1 cellular context compared by ENCODE assay signal in the genomic region with DNA sequence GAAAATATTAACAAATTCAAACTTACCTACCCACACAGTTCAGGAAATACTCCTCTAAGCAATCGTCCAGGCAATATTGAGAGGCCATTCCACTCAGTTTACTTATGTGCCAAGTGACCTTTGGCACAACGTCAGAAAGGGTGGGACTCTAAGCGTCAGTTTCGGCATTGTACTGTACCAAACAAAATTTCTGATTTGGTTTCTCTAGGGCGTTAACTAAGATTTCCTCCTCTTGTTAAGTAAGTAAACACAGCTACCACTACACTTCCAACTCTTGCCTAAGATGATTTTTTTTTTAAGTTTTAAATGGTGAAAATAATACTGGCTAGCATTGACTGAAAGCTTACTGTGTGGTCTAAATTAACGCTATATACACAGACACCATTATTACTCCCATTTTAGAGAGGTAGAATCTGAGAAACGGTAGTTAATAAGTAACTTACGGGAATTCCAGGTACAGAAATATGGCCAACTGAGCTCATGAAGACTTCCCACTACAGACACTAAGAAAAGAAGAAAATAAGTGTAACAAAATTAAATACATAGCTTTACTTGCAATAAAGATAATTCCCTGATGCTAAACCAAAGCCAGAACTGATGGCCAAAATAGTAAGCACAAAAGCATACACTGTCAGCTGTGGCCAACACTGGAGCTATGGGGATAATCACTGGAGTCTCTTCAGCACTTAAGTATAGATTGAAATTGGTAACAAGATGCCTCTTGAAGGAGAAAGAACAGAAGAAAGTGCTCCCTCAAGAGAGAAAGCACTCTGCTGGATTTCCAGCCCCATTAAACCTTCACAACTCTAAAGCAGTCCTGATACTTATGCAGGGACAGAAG.
TF ChIP-seq lines count a peak whose summit lies in the region.

No MANE protein-coding gene starts in this region.

TF ChIP-seq in HepG2, 621 proteins besides CTCF, POLR2A, EP300 and RAD21 (continued from another document and continues in another):
- TF ChIP-seq, protein P1, sequence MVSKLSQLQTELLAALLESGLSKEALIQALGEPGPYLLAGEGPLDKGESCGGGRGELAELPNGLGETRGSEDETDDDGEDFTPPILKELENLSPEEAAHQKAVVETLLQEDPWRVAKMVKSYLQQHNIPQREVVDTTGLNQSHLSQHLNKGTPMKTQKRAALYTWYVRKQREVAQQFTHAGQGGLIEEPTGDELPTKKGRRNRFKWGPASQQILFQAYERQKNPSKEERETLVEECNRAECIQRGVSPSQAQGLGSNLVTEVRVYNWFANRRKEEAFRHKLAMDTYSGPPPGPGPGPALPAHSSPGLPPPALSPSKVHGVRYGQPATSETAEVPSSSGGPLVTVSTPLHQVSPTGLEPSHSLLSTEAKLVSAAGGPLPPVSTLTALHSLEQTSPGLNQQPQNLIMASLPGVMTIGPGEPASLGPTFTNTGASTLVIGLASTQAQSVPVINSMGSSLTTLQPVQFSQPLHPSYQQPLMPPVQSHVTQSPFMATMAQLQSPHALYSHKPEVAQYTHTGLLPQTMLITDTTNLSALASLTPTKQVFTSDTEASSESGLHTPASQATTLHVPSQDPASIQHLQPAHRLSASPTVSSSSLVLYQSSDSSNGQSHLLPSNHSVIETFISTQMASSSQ (IDR thresholded peaks at IDR 0.05; ENCODE audit: low read depth): peak; percentile 89
- TF ChIP-seq, protein P1 (CRISPR knock-in tag; IDR thresholded peaks at IDR 0.05; ENCODE audit: borderline replicate concordance): peak; percentile 90; the same call in 1 of the 2 replicates
- TF ChIP-seq, protein P2, sequence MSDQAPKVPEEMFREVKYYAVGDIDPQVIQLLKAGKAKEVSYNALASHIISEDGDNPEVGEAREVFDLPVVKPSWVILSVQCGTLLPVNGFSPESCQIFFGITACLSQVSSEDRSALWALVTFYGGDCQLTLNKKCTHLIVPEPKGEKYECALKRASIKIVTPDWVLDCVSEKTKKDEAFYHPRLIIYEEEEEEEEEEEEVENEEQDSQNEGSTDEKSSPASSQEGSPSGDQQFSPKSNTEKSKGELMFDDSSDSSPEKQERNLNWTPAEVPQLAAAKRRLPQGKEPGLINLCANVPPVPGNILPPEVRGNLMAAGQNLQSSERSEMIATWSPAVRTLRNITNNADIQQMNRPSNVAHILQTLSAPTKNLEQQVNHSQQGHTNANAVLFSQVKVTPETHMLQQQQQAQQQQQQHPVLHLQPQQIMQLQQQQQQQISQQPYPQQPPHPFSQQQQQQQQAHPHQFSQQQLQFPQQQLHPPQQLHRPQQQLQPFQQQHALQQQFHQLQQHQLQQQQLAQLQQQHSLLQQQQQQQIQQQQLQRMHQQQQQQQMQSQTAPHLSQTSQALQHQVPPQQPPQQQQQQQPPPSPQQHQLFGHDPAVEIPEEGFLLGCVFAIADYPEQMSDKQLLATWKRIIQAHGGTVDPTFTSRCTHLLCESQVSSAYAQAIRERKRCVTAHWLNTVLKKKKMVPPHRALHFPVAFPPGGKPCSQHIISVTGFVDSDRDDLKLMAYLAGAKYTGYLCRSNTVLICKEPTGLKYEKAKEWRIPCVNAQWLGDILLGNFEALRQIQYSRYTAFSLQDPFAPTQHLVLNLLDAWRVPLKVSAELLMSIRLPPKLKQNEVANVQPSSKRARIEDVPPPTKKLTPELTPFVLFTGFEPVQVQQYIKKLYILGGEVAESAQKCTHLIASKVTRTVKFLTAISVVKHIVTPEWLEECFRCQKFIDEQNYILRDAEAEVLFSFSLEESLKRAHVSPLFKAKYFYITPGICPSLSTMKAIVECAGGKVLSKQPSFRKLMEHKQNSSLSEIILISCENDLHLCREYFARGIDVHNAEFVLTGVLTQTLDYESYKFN (CRISPR knock-in tag; conservative IDR thresholded peaks at IDR 0.05): peak; percentile 92
- TF ChIP-seq ZNF577 (CRISPR knock-in tag; IDR thresholded peaks at IDR 0.05; ENCODE audit: borderline replicate concordance, low read depth): no peak
- 0 out of 2 replicates have a peak, but pooled peaks have one; percentile 15 for TF ChIP-seq CREB1 (IDR thresholded peaks at IDR 0.05)
- TF ChIP-seq CREB1 (CRISPR knock-in tag; IDR thresholded peaks at IDR 0.05): 0 out of 2 replicates have a peak, but pooled peaks have one; percentile 77
- peak; percentile 49 for TF ChIP-seq HDAC1 (CRISPR knock-in tag; IDR thresholded peaks at IDR 0.05)
- TF ChIP-seq HNF4G (IDR thresholded peaks at IDR 0.05; ENCODE audit: borderline replicate concordance, low read depth, low read length): peak; percentile 88
- TF ChIP-seq HNF4G (CRISPR knock-in tag; IDR thresholded peaks at IDR 0.05; ENCODE audit: borderline replicate concordance, low read depth): no peak
- TF ChIP-seq SOX5 (CRISPR knock-in tag; IDR thresholded peaks at IDR 0.05; ENCODE audit: borderline replicate concordance): peak; percentile 39; the same call in 1 of the 2 replicates
- peak; percentile 76 for TF ChIP-seq NR2F6 (IDR thresholded peaks at IDR 0.05)
- TF ChIP-seq NR2F6 (CRISPR knock-in tag; IDR thresholded peaks at IDR 0.05): peak; percentile 77
- no peak for TF ChIP-seq AKAP8 (CRISPR knock-in tag; IDR thresholded peaks at IDR 0.05)
- peak; percentile 37; the same call in 1 of the 2 replicates for TF ChIP-seq MIER3 (CRISPR knock-in tag; IDR thresholded peaks at IDR 0.05; ENCODE audit: borderline replicate concordance)
- no peak for TF ChIP-seq AGO2 (optimal IDR thresholded peaks at IDR 0.05; ENCODE audit: low read depth, low read length)
- no peak for TF ChIP-seq NFIB (CRISPR knock-in tag; IDR thresholded peaks at IDR 0.05; ENCODE audit: borderline replicate concordance)
- TF ChIP-seq NR2F1 (CRISPR knock-in tag; IDR thresholded peaks at IDR 0.05): peak in 1 of 2 experiments; percentile 39; a peak in 1 of 4 replicates
- TF ChIP-seq, protein P3, sequence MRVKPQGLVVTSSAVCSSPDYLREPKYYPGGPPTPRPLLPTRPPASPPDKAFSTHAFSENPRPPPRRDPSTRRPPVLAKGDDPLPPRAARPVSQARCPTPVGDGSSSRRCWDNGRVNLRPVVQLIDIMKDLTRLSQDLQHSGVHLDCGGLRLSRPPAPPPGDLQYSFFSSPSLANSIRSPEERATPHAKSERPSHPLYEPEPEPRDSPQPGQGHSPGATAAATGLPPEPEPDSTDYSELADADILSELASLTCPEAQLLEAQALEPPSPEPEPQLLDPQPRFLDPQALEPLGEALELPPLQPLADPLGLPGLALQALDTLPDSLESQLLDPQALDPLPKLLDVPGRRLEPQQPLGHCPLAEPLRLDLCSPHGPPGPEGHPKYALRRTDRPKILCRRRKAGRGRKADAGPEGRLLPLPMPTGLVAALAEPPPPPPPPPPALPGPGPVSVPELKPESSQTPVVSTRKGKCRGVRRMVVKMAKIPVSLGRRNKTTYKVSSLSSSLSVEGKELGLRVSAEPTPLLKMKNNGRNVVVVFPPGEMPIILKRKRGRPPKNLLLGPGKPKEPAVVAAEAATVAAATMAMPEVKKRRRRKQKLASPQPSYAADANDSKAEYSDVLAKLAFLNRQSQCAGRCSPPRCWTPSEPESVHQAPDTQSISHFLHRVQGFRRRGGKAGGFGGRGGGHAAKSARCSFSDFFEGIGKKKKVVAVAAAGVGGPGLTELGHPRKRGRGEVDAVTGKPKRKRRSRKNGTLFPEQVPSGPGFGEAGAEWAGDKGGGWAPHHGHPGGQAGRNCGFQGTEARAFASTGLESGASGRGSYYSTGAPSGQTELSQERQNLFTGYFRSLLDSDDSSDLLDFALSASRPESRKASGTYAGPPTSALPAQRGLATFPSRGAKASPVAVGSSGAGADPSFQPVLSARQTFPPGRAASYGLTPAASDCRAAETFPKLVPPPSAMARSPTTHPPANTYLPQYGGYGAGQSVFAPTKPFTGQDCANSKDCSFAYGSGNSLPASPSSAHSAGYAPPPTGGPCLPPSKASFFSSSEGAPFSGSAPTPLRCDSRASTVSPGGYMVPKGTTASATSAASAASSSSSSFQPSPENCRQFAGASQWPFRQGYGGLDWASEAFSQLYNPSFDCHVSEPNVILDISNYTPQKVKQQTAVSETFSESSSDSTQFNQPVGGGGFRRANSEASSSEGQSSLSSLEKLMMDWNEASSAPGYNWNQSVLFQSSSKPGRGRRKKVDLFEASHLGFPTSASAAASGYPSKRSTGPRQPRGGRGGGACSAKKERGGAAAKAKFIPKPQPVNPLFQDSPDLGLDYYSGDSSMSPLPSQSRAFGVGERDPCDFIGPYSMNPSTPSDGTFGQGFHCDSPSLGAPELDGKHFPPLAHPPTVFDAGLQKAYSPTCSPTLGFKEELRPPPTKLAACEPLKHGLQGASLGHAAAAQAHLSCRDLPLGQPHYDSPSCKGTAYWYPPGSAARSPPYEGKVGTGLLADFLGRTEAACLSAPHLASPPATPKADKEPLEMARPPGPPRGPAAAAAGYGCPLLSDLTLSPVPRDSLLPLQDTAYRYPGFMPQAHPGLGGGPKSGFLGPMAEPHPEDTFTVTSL (CRISPR knock-in tag; IDR thresholded peaks at IDR 0.05; ENCODE audit: borderline replicate concordance): peak; percentile 74; the same call in 1 of the 2 replicates
- TF ChIP-seq ZNF333 (CRISPR knock-in tag; IDR thresholded peaks at IDR 0.05; ENCODE audit: borderline replicate concordance): no peak
- TF ChIP-seq YEATS4 (CRISPR knock-in tag; IDR thresholded peaks at IDR 0.05; ENCODE audit: borderline replicate concordance): peak; percentile 53; the same call in 1 of the 2 replicates
- TF ChIP-seq RXRA (CRISPR knock-in tag; IDR thresholded peaks at IDR 0.05): peak; percentile 30; the same call in 1 of the 2 replicates
- TF ChIP-seq, protein P4, sequence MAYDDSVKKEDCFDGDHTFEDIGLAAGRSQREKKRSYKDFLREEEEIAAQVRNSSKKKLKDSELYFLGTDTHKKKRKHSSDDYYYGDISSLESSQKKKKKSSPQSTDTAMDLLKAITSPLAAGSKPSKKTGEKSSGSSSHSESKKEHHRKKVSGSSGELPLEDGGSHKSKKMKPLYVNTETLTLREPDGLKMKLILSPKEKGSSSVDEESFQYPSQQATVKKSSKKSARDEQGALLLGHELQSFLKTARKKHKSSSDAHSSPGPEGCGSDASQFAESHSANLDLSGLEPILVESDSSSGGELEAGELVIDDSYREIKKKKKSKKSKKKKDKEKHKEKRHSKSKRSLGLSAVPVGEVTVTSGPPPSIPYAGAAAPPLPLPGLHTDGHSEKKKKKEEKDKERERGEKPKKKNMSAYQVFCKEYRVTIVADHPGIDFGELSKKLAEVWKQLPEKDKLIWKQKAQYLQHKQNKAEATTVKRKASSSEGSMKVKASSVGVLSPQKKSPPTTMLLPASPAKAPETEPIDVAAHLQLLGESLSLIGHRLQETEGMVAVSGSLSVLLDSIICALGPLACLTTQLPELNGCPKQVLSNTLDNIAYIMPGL (CRISPR knock-in tag; IDR thresholded peaks at IDR 0.05; ENCODE audit: borderline replicate concordance in 1 of 2, low read depth in 1 of 2): peak in 1 of 2 experiments; percentile 42; a peak in 1 of 4 replicates
- TF ChIP-seq, protein P5, sequence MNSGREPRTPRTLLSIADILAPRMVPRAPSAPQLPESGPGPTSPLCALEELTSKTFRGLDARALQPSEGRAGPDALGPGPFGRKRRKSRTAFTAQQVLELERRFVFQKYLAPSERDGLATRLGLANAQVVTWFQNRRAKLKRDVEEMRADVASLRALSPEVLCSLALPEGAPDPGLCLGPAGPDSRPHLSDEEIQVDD (CRISPR knock-in tag; IDR thresholded peaks at IDR 0.05; ENCODE audit: borderline replicate concordance): no peak
- peak; percentile 10; the same call in 1 of the 2 replicates for TF ChIP-seq SALL1 (CRISPR knock-in tag; IDR thresholded peaks at IDR 0.05)
- peak; percentile 48; the same call in 1 of the 2 replicates for TF ChIP-seq MXD4 (CRISPR knock-in tag; IDR thresholded peaks at IDR 0.05)
- 0 out of 2 replicates have a peak, but pooled peaks have one; percentile 35 for TF ChIP-seq ESRRA (CRISPR knock-in tag; IDR thresholded peaks at IDR 0.05; ENCODE audit: low read depth)
- TF ChIP-seq CBX1 (IDR thresholded peaks at IDR 0.05; ENCODE audit: low read depth): peak; percentile 31
- TF ChIP-seq, protein P6, sequence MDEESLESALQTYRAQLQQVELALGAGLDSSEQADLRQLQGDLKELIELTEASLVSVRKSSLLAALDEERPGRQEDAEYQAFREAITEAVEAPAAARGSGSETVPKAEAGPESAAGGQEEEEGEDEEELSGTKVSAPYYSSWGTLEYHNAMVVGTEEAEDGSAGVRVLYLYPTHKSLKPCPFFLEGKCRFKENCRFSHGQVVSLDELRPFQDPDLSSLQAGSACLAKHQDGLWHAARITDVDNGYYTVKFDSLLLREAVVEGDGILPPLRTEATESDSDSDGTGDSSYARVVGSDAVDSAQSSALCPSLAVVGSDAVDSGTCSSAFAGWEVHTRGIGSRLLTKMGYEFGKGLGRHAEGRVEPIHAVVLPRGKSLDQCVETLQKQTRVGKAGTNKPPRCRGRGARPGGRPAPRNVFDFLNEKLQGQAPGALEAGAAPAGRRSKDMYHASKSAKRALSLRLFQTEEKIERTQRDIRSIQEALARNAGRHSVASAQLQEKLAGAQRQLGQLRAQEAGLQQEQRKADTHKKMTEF (CRISPR knock-in tag; IDR thresholded peaks at IDR 0.05): peak; percentile 48
- TF ChIP-seq, protein P7, sequence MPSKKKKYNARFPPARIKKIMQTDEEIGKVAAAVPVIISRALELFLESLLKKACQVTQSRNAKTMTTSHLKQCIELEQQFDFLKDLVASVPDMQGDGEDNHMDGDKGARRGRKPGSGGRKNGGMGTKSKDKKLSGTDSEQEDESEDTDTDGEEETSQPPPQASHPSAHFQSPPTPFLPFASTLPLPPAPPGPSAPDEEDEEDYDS (CRISPR knock-in tag; IDR thresholded peaks at IDR 0.05): peak; percentile 73
- peak; percentile 78 for TF ChIP-seq CREM (IDR thresholded peaks at IDR 0.05)
- no peak for TF ChIP-seq CREM (CRISPR knock-in tag; IDR thresholded peaks at IDR 0.05)
